ENCODE assay signal across 8 cellular contexts in the genomic region with DNA sequence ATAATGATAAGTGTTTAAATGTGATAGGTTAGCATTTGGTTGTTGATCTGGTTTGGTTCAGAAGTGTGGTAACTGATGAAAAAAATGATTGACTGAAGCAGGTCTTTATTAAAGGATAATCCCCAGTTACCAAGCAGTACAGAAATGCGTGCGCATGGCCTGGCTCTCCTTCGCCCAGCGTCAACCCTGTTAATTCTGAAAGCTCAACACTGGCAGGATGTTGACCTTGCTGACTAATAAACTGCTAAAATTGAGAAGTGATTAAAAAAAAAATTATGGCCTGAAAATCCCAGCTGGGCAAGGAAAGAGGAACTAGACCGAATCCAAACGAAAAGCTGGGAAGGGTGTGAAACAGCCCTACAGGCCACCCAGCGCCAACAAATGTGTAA. TPM values are rescaled to one million over a fixed set of nuclear protein-coding genes. Genes with fewer than 3 reads are reported as not detected.
DNase-seq lines count a peak whose midpoint lies in the region; ATAC-seq and TF ChIP-seq lines count a peak whose summit lies in the region.

No MANE protein-coding gene starts in this region.

- CTCF ChIA-PET in RWPE1 (lab: Yijun Ruan, JAX), result interaction anchor here (0.7 to 1.1 kb wide), 3 partner anchors 65 to 452 kb away, joined by 3 to 4 read pairs (median 3); no protein-coding TSS in a partner anchor

- no peaks in the 10 kb centered on the region for H3K9me3 ChIP-seq in prostate gland

- no peaks in the 10 kb centered on the region for H3K4me1 ChIP-seq in prostate gland (replicated peaks)

- H3K27ac ChIP-seq in RWPE1 (peak overlapping the region; percentile 97), prostate gland (peak overlapping the region; percentile 84 to 97)

- POLR2A ChIA-PET in RWPE1 (lab: Yijun Ruan, JAX; ENCODE audit: low non-redundant PET), result interaction anchor here (0.7 kb wide), 1 partner anchor 21 kb away, joined by 3 read pairs; no protein-coding TSS in a partner anchor

- 28% methylated on average over 7 of the region's 7 CpGs for WGBS in prostate gland

- peak overlapping the region; percentile 57 to 84 for H3K4me3 ChIP-seq in prostate gland

- TF ChIP-seq POLR2A in prostate gland (IDR thresholded peaks at IDR 0.05), result no peak

- DNase-seq in DMS53 treated with DMSO at 0.1 percent for 48 hours (lab: John Stamatoyannopoulos, UW; ENCODE audit: unreplicated experiment), result peak; percentile 13
- no peak for DNase-seq in DMS53 (lab: John Stamatoyannopoulos, UW)
- DNase-seq in RWPE1 (ENCODE audit: low spot score), result peak; percentile 73
- peak; percentile 6 for DNase-seq in fibroblast of peridontal ligament (ENCODE audit: extremely low read depth)
- DNase-seq in prostate gland (ENCODE audit: low spot score), result no peak
- DNase-seq in G401 (ENCODE audit: low spot score), result no peak
- DNase-seq in NK-92 treated with Interleukin-12 subunit alpha and Interleukin-12 subunit beta, amount 100 ng/mL, for 24 hours (lab: John Stamatoyannopoulos, UW), result no peak

- no peaks in the 10 kb centered on the region for H3K36me3 ChIP-seq in prostate gland

- peak; percentile 35 for ATAC-seq in HG02588 (IDR thresholded peaks at IDR 0.05; ENCODE audit: unreplicated experiment)

- intact Hi-C loops in prostate gland (cut with DNase I), result no loop called here

- no peaks in the 10 kb centered on the region for H3K27me3 ChIP-seq in prostate gland (replicated peaks; ENCODE audit: insufficient read depth)

- in situ Hi-C loops in G401 (cut with HindIII; ENCODE audit: low sequenced_read_pairs), result no loop called here

- no peak for TF ChIP-seq CTCF in RWPE1 (conservative IDR thresholded peaks at IDR 0.05; ENCODE audit: low read depth)
- no peak for TF ChIP-seq CTCF in prostate gland (IDR thresholded peaks at IDR 0.05)

RNA-seq across cellular contexts. Expression of a gene that starts 0.8 kb away (rescaled TPM):
- total RNA-seq in prostate gland, result 10 to 100 TPM; 19.7 to 45.8 TPM
- 0.62 and 2.4 TPM in 2 replicates for total RNA-seq in G401 (2014; rRNA removed; shearing (Covaris generic))

Comparison
In these comparisons a context has a peak if more than half of its experiments do, and no peak if none do; other contexts are left out.
1. DNase-seq: peak in DMS53 treated with DMSO at 0.1 percent for 48 hours (single experiment), RWPE1 (single experiment) and fibroblast of peridontal ligament (single experiment); none in DMS53 (single experiment), prostate gland (single experiment), G401 (single experiment) and NK-92 treated with Interleukin-12 subunit alpha and Interleukin-12 subunit beta, amount 100 ng/mL, for 24 hours (single experiment).